13 cellular contexts compared by ENCODE assay signal in the genomic region with DNA sequence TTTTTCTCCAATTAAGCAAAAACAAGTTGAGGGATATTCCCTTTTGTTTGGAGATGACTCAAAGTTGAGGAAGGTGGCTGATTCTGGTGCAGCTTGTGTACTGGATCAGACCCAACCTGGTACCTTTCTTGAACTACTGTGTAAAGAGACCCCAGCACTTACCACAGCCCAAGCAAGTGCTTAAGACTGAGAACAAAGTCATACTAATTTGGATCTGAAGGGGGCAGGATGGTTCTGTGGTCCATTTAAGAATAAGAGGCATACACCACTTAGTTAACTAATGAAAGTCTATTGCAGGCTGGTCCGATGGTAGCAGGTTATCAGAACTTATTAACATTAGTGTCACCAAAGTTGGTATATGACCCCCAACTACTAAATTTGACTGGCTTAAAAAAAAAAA. TPM values are rescaled to one million over a fixed set of nuclear protein-coding genes. Genes with fewer than 3 reads are reported as not detected.
DNase-seq lines count a peak whose midpoint lies in the region; ATAC-seq and TF ChIP-seq lines count a peak whose summit lies in the region.
"Had no signal": no experiment of that assay in that cellular context is flagged by ENCODE, and none has a peak within 500 bp of the region (broad histone marks: within the 10 kb centered on the region; RNA-seq: fewer than 3 reads in every experiment).

No MANE protein-coding gene starts in this region.

- no peaks in the 10 kb centered on the region for H3K27me3 ChIP-seq in DND-41 (ENCODE audit: insufficient read depth, low read length, poor library complexity)
- H3K27me3 ChIP-seq in endodermal cell (ENCODE audit: control insufficient read depth, insufficient read depth, low read length, poor library complexity, severe bottlenecking) = peaks cover 9% of the 10 kb centered on the region
- no peaks in the 10 kb centered on the region for H3K27me3 ChIP-seq in lower lobe of right lung (ENCODE audit: low read depth)

- H2AFZ ChIP-seq in DND-41 (ENCODE audit: low read depth, low read length) = no peak overlapping the region

- DNase-seq in DND-41 = no peak
- DNase-seq in NAMALWA (ENCODE audit: low spot score) = peak; percentile 11
- DNase-seq in endodermal cell = no peak
- DNase-seq in lower lobe of right lung = no peak
- DNase-seq in kidney glomerular epithelial cell (lab: John Stamatoyannopoulos, UW) = no peak
- DNase-seq in DMS153 treated with DMSO at 0.1 percent for 48 hours (lab: John Stamatoyannopoulos, UW; ENCODE audit: unreplicated experiment) = no peak
- DNase-seq: activated CD4-positive, CD25-positive, alpha-beta regulatory T cell treated with anti-CD3 and anti-CD28 coated beads, Interleukin-2, amount 50 U/mL, for 72 hours; CD8-positive, alpha-beta memory T cell; NCI-H187 treated with DMSO at 0.1 percent for 48 hours; NK-92 treated with Interleukin-12 subunit alpha and Interleukin-12 subunit beta, amount 100 ng/mL, for 24 hours had no signal

- no peak for TF ChIP-seq CTCF in DND-41 (IDR thresholded peaks at IDR 0.05; ENCODE audit: borderline replicate concordance, extremely low read depth, low read length, poor library complexity, severe bottlenecking)
- TF ChIP-seq CTCF in endodermal cell (conservative IDR thresholded peaks at IDR 0.05) = peak; percentile 59
- TF ChIP-seq CTCF in lower lobe of right lung (IDR thresholded peaks at IDR 0.05) = peak; percentile 10

- no peaks in the 10 kb centered on the region for H3K79me2 ChIP-seq in DND-41 (ENCODE audit: insufficient read depth, low read length)

- H3K9me3 ChIP-seq in DND-41 (ENCODE audit: insufficient read depth, low read length, severe bottlenecking) (no peaks in the 10 kb centered on the region), endodermal cell (ENCODE audit: control insufficient read depth, low read length) (no peaks in the 10 kb centered on the region), lower lobe of right lung (no peaks in the 10 kb centered on the region)

- no peak overlapping the region for H3K27ac Mint-ChIP-seq in endodermal cell
- H3K27ac Mint-ChIP-seq: CD8-positive, alpha-beta memory T cell; dendritic cell treated with granulocyte-macrophage colony-stimulating factor and Interleukin-4, amounts not matched to agents 40 ng/mL and 50 ng/mL, for 4 days; IgD-negative memory B cell had no signal

- WGBS in endodermal cell (ENCODE audit: insufficient coverage in 1 of 2, insufficient read length in 1 of 2), 2 experiments = 92% methylated on average over 1 of the region's 1 CpG; no CpG with 5 or more reads in 1 of the 2 experiments

- no peaks in the 10 kb centered on the region for H3K9me3 Mint-ChIP-seq in endodermal cell
- H3K9me3 Mint-ChIP-seq: CD8-positive, alpha-beta memory T cell; dendritic cell treated with granulocyte-macrophage colony-stimulating factor and Interleukin-4, amounts not matched to agents 40 ng/mL and 50 ng/mL, for 4 days had no signal

- intact Hi-C loops in lower lobe of right lung (cut with DNase I) = no loop called here

- H4K20me1 ChIP-seq in DND-41 (ENCODE audit: insufficient read depth, low read length) = no peaks in the 10 kb centered on the region

- H3K4me2 ChIP-seq in DND-41 (ENCODE audit: insufficient read depth, low read length) = no peak overlapping the region

- peaks cover 26% of the 10 kb centered on the region for H3K27me3 Mint-ChIP-seq in endodermal cell (ENCODE audit: insufficient read depth)

- no peak overlapping the region for H3K9ac ChIP-seq in DND-41 (ENCODE audit: low read depth, low read length)
- H3K9ac ChIP-seq in endodermal cell (ENCODE audit: extremely low read depth, low read length, poor library complexity, severe bottlenecking) = no peak overlapping the region

- H3K4me3 ChIP-seq in DND-41 (ENCODE audit: low read depth in 1 of 2, low read length in 2 of 2) (no peak overlapping the region), endodermal cell (ENCODE audit: low read length) (no peak overlapping the region), lower lobe of right lung (no peak overlapping the region)

- H3K4me1 Mint-ChIP-seq in endodermal cell = no peaks in the 10 kb centered on the region

- H3K4me1 ChIP-seq in DND-41 (ENCODE audit: insufficient read depth, low read length) (no peaks in the 10 kb centered on the region), endodermal cell (ENCODE audit: control insufficient read depth, insufficient read depth, low read length) (no peaks in the 10 kb centered on the region), lower lobe of right lung (peaks cover 13% of the 10 kb centered on the region)

- H3K36me3 ChIP-seq in DND-41 (ENCODE audit: insufficient read depth, low read length) (no peaks in the 10 kb centered on the region), endodermal cell (ENCODE audit: control insufficient read depth, insufficient read depth, low read length) (no peaks in the 10 kb centered on the region), lower lobe of right lung (no peaks in the 10 kb centered on the region)

- no peak overlapping the region for H3K4me3 Mint-ChIP-seq in endodermal cell
- H3K4me3 Mint-ChIP-seq: CD8-positive, alpha-beta memory T cell; dendritic cell treated with granulocyte-macrophage colony-stimulating factor and Interleukin-4, amounts not matched to agents 40 ng/mL and 50 ng/mL, for 4 days; IgD-negative memory B cell had no signal

- H3K27ac ChIP-seq in DND-41 (ENCODE audit: low read length) (no peak overlapping the region), endodermal cell (ENCODE audit: low read depth, low read length) (no peak overlapping the region), lower lobe of right lung (no peak overlapping the region)

- peak; percentile 37; the same call in 1 of the 3 replicates for ATAC-seq in DND-41 (ENCODE audit: insufficient read depth, low read depth)
- ATAC-seq in lower lobe of right lung = no peak
- ATAC-seq in HG02610 (IDR thresholded peaks at IDR 0.05; ENCODE audit: unreplicated experiment) = no peak

- H3K36me3 Mint-ChIP-seq in endodermal cell (ENCODE audit: low read depth) = no peaks in the 10 kb centered on the region

RNA-seq across cellular contexts. Expression of a gene that starts 6.3 kb away (rescaled TPM):
- total RNA-seq in endodermal cell = under 1 TPM; 0.48 to 0.73 TPM
- polyA plus RNA-seq in endodermal cell (2013, experiment 1 of 2) = 0.25 TPM
- 0.25 TPM for polyA plus RNA-seq in endodermal cell (2013, experiment 2 of 2)
- 14.9 TPM for total RNA-seq in lower lobe of right lung
- polyA plus RNA-seq: CD8-positive, alpha-beta memory T cell had no signal

RNA-seq across cellular contexts. Expression of a gene that starts 50.7 kb away (rescaled TPM):
- total RNA-seq in endodermal cell (10 to 100 TPM; 44.8 to 77.4 TPM), lower lobe of right lung (45.0 TPM)
- polyA plus RNA-seq in endodermal cell (2013, experiment 1 of 2) = 28.1 TPM
- 27.0 TPM for polyA plus RNA-seq in endodermal cell (2013, experiment 2 of 2)

RNA-seq across cellular contexts. Expression of a gene that starts 55.6 kb away (rescaled TPM):
- 10 to 100 TPM; 67.6 to 98.5 TPM for total RNA-seq in endodermal cell
- 111 TPM for polyA plus RNA-seq in endodermal cell (2013, experiment 1 of 2)
- polyA plus RNA-seq in endodermal cell (2013, experiment 2 of 2) = 129 TPM
- 10.4 TPM for total RNA-seq in lower lobe of right lung
